Comparison of ENCODE assay signal across 8 cellular contexts in the genomic region with DNA sequence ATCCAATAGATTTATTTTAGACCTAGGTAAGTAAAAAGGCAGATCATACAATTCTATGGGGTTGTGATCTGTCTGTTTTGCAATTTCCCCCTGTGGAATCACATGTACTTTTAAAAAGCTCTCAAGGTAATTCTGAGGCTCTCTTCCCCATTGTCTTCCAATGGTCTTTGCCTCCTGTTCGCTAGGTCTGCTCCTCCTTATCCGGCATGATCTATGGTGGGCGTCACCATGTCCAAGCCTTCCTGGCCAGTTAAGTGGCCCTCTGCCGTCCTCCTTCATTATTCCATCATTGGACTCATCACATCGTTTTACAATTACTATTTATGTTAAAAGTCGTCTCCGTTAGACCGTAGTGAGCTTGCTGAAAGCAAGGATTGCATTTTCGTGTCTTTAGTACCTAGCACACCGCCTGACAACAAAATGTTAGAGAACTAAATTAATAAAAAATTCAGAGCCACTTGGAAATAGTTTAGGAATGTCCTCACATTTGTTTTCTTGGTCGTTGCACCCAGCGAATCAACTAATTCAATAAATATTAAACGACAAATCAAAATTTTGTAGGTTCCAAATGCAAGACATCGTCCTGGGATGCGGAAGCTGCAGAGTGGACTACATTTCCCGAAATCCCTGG. TPM values are rescaled to one million over a fixed set of nuclear protein-coding genes. Genes with fewer than 3 reads are reported as not detected.
DNase-seq lines count a peak whose midpoint lies in the region; FAIRE-seq and TF ChIP-seq lines count a peak whose summit lies in the region.

No MANE protein-coding gene starts in this region.

- H3K4me3 ChIP-seq in BLaER1 treated with 17β-estradiol and CSF1 and Interleukin-3, amounts not matched to agents 10 nM and 100 nM = peak overlapping the region; percentile 85 to 97 (median 92)
- H3K4me3 ChIP-seq in fibroblast of villous mesenchyme (ENCODE audit: low read depth, low read length) = peak overlapping the region; percentile 94
- peak overlapping the region; percentile 90 for H3K4me3 ChIP-seq in parathyroid adenoma (ENCODE audit: low read depth, low read length)

- H3K36me3 ChIP-seq in BLaER1 treated with 17β-estradiol and CSF1 and Interleukin-3, amounts not matched to agents 10 nM and 100 nM = no peaks in the 10 kb centered on the region
- peaks cover 15% of the 10 kb centered on the region for H3K36me3 ChIP-seq in parathyroid adenoma (ENCODE audit: control insufficient read depth, insufficient read depth, low read length)

- peak overlapping the region; percentile 81 to 98 (median 89) for H3K4me2 ChIP-seq in BLaER1 treated with 17β-estradiol and CSF1 and Interleukin-3, amounts not matched to agents 10 nM and 100 nM
- H3K4me2 ChIP-seq in parathyroid adenoma (ENCODE audit: low read length) = peak overlapping the region; percentile 89

- H3K27me3 Mint-ChIP-seq in activated CD4-positive, alpha-beta memory T cell treated with anti-CD3 and anti-CD28 coated beads, Interleukin-2, amount 10 ng/mL, durations not matched to agents 7 days and 5 days = no peaks in the 10 kb centered on the region

- TF ChIP-seq CTCF in fibroblast of villous mesenchyme (IDR thresholded peaks at IDR 0.05; ENCODE audit: insufficient read depth, low read depth, low read length) (no peak), parathyroid adenoma (IDR thresholded peaks at IDR 0.05) (peak; percentile 5)

- peaks cover 21% of the 10 kb centered on the region for H3K4me1 Mint-ChIP-seq in activated CD4-positive, alpha-beta memory T cell treated with anti-CD3 and anti-CD28 coated beads, Interleukin-2, amount 10 ng/mL, durations not matched to agents 7 days and 5 days

- H3K27me3 ChIP-seq in BLaER1 treated with 17β-estradiol and CSF1 and Interleukin-3, amounts not matched to agents 10 nM and 100 nM = no peaks in the 10 kb centered on the region
- H3K27me3 ChIP-seq in parathyroid adenoma (ENCODE audit: control insufficient read depth, insufficient read depth, low read length) = no peaks in the 10 kb centered on the region

- peaks cover 7 to 26% (median 20%) of the 10 kb centered on the region in 10 experiments; a peak in 19 of 20 replicates for H3K4me1 ChIP-seq in BLaER1 treated with 17β-estradiol and CSF1 and Interleukin-3, amounts not matched to agents 10 nM and 100 nM
- peaks cover 7% of the 10 kb centered on the region for H3K4me1 ChIP-seq in parathyroid adenoma

- DNase-seq in GM19239 (ENCODE audit: insufficient read length, low spot score) = peak; percentile 9
- DNase-seq in NCI-H1105 treated with DMSO at 0.1 percent for 48 hours (lab: John Stamatoyannopoulos, UW) = peak; percentile 71
- peak; percentile 26 for DNase-seq in activated CD4-positive, alpha-beta memory T cell treated with anti-CD3 and anti-CD28 coated beads, Interleukin-2, amount 10 ng/mL, durations not matched to agents 7 days and 5 days
- DNase-seq in fibroblast of villous mesenchyme (ENCODE audit: low read depth) = peak; percentile 37
- no peak for DNase-seq in dedifferentiated amniotic fluid mesenchymal stem cell (ENCODE audit: extremely low spot score)
- DNase-seq in stimulated activated CD4-positive, alpha-beta T cell treated with anti-CD3 and anti-CD28 coated beads, Interleukin-12 subunit alpha, Interleukin-12 subunit beta, amount 100 ng/mL, for 4 hours = no peak

- CTCF ChIA-PET in activated CD4-positive, alpha-beta memory T cell treated with anti-CD3 and anti-CD28 coated beads, Interleukin-2, amount 10 ng/mL, durations not matched to agents 7 days and 5 days (lab: Charles Lee) = no interaction called here

- H3K27ac ChIP-seq in BLaER1 treated with 17β-estradiol and CSF1 and Interleukin-3, amounts not matched to agents 10 nM and 100 nM = peak overlapping the region in 10 of 11 experiments; percentile 38 to 92 (median 87); a peak in 20 of 22 replicates
- H3K27ac ChIP-seq in parathyroid adenoma = peak overlapping the region; percentile 100

- H3K79me2 ChIP-seq in parathyroid adenoma = peaks cover 18% of the 10 kb centered on the region

- H4K20me1 ChIP-seq in BLaER1 treated with 17β-estradiol and CSF1 and Interleukin-3, amounts not matched to agents 10 nM and 100 nM = peaks cover 0 to 21% (median 8%) of the 10 kb centered on the region in 11 experiments; a peak in 10 of 22 replicates

- no peaks in the 10 kb centered on the region for H3K9me3 ChIP-seq in BLaER1 treated with 17β-estradiol and CSF1 and Interleukin-3, amounts not matched to agents 10 nM and 100 nM (replicated peaks in 1 of 11)
- no peaks in the 10 kb centered on the region for H3K9me3 ChIP-seq in parathyroid adenoma (ENCODE audit: control insufficient read depth, low read length)

- H3K9me3 Mint-ChIP-seq in activated CD4-positive, alpha-beta memory T cell treated with anti-CD3 and anti-CD28 coated beads, Interleukin-2, amount 10 ng/mL, durations not matched to agents 7 days and 5 days = no peaks in the 10 kb centered on the region

- H2AFZ ChIP-seq in parathyroid adenoma = peak overlapping the region; percentile 89

- POLR2A ChIA-PET in activated CD4-positive, alpha-beta memory T cell treated with anti-CD3 and anti-CD28 coated beads, Interleukin-2, amount 10 ng/mL, durations not matched to agents 7 days and 5 days (lab: Charles Lee) = interaction anchor here (0.7 to 3.5 kb wide), 3 partner anchors 8 to 30 kb away, joined by 3 to 16 read pairs (median 3); no protein-coding TSS in a partner anchor

- H3K36me3 Mint-ChIP-seq in activated CD4-positive, alpha-beta memory T cell treated with anti-CD3 and anti-CD28 coated beads, Interleukin-2, amount 10 ng/mL, durations not matched to agents 7 days and 5 days (ENCODE audit: low read depth) = no peaks in the 10 kb centered on the region

- H3K4me3 Mint-ChIP-seq in activated CD4-positive, alpha-beta memory T cell treated with anti-CD3 and anti-CD28 coated beads, Interleukin-2, amount 10 ng/mL, durations not matched to agents 7 days and 5 days = peak overlapping the region; percentile 96

- H3K27ac Mint-ChIP-seq in activated CD4-positive, alpha-beta memory T cell treated with anti-CD3 and anti-CD28 coated beads, Interleukin-2, amount 10 ng/mL, durations not matched to agents 7 days and 5 days = peak overlapping the region; percentile 94

- FAIRE-seq in GM19239 (lab: Jason Lieb, UNC) = peak; percentile 96

- H3K9ac ChIP-seq in BLaER1 treated with 17β-estradiol and CSF1 and Interleukin-3, amounts not matched to agents 10 nM and 100 nM = peak overlapping the region; percentile 39 to 94 (median 92); a peak in 21 of 22 replicates
- no peak overlapping the region for H3K9ac ChIP-seq in parathyroid adenoma

RNA-seq across cellular contexts. Expression of a gene that starts 2.2 kb away (rescaled TPM):
- total RNA-seq in activated CD4-positive, alpha-beta memory T cell treated with anti-CD3 and anti-CD28 coated beads, Interleukin-2, amount 10 ng/mL, durations not matched to agents 7 days and 5 days = 10 to 100 TPM; 16.7 to 17.2 TPM
- total RNA-seq in fibroblast of villous mesenchyme = 65.4 and 89.8 TPM in 2 replicates

Comparison
In these comparisons a context has a peak if more than half of its experiments do, and no peak if none do; other contexts are left out.
1. DNase-seq: peak in GM19239 (single experiment), NCI-H1105 treated with DMSO at 0.1 percent for 48 hours (single experiment), activated CD4-positive, alpha-beta memory T cell treated with anti-CD3 and anti-CD28 coated beads, Interleukin-2, amount 10 ng/mL, durations not matched to agents 7 days and 5 days (single experiment) and fibroblast of villous mesenchyme (single experiment); none in dedifferentiated amniotic fluid mesenchymal stem cell (single experiment) and stimulated activated CD4-positive, alpha-beta T cell treated with anti-CD3 and anti-CD28 coated beads, Interleukin-12 subunit alpha, Interleukin-12 subunit beta, amount 100 ng/mL, for 4 hours (single experiment).
2. Peak in every context shown above with its lines, with median percentiles within 50 percentile points of each other: H3K4me3 ChIP-seq.